Comparison of ENCODE assay signal across 19 cellular contexts in the genomic region with DNA sequence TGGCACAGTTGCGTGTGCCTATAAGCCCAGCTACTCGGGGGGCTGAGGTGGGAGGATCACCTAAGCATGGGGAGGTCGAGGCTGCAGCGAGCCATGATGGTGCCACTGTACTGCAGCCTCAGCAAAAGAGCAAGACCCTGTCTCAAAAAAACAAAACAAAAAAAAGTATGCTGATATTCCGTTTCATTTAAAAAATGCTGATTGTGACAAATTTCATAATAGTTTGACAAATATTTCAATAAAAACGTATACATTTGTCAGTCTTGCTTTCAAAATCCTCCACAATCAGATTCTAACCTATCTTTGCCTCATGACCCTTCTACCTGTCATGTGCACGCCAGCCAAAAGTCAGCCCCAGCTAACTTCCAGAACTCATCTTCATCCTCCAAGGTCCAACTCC. TPM values are rescaled to one million over a fixed set of nuclear protein-coding genes. Genes with fewer than 3 reads are reported as not detected.
DNase-seq lines count a peak whose midpoint lies in the region; ATAC-seq, FAIRE-seq and TF ChIP-seq lines count a peak whose summit lies in the region.
"Had no signal": no experiment of that assay in that cellular context is flagged by ENCODE, and none has a peak within 500 bp of the region (broad histone marks: within the 10 kb centered on the region; RNA-seq: fewer than 3 reads in every experiment).

No MANE protein-coding gene starts in this region.

- H3K27ac ChIP-seq in A549, result no peak overlapping the region
- no peak overlapping the region for H3K27ac ChIP-seq in H9 (ENCODE audit: insufficient read length, low read depth, low read length)
- no peak overlapping the region for H3K27ac ChIP-seq in K562 (ENCODE audit: extremely low read depth, low read depth, low read length)
- no peak overlapping the region for H3K27ac ChIP-seq in adrenal gland

- in situ Hi-C loops in K562 (cut with MboI), result no loop called here

- H2BK120ac ChIP-seq in H9 (ENCODE audit: low read depth, low read length, poor library complexity, severe bottlenecking), result no peak overlapping the region

- TF ChIP-seq EP300 in A549 (IDR thresholded peaks at IDR 0.05) (no peak), K562 (IDR thresholded peaks at IDR 0.05; ENCODE audit: low read length) (no peak)

- peaks cover 17 to 30% (median 18%) of the 10 kb centered on the region in 3 experiments; a peak in 6 of 7 replicates for H3K36me3 Mint-ChIP-seq in H9 (ENCODE audit: insufficient read depth in 1 of 3, low read depth in 3 of 3)
- no peaks in the 10 kb centered on the region for H3K36me3 Mint-ChIP-seq in HFFc6 (ENCODE audit: low read depth)
- H3K36me3 Mint-ChIP-seq: CD4-positive, alpha-beta memory T cell had no signal

- H3K9me1 ChIP-seq in K562 (ENCODE audit: control insufficient read depth, insufficient read depth, low read length), result no peaks in the 10 kb centered on the region

- TF ChIP-seq RAD21 in A549 (conservative IDR thresholded peaks at IDR 0.05 in 1 of 2, IDR thresholded peaks at IDR 0.05 in 1 of 2) (no peak), K562 (CRISPR knock-in tag; conservative IDR thresholded peaks at IDR 0.05 in 1 of 2, IDR thresholded peaks at IDR 0.05 in 1 of 2) (no peak)

- H3K23ac ChIP-seq in H9 (ENCODE audit: insufficient read length, low read depth, low read length), result no peak overlapping the region

- peaks cover 47 to 58% of the 10 kb centered on the region in 2 experiments for H3K4me1 Mint-ChIP-seq in H9
- H3K4me1 Mint-ChIP-seq in HFFc6 (ENCODE audit: low read depth), result no peaks in the 10 kb centered on the region

- H3T11ph ChIP-seq in H9 (ENCODE audit: low read length), result no peak overlapping the region

- no peak overlapping the region for H3K4ac ChIP-seq in H9 (ENCODE audit: low read depth, low read length)

- peak overlapping the region in 2 of 3 experiments; percentile 74 to 82; a peak in 4 of 7 replicates for H3K27ac Mint-ChIP-seq in H9
- H3K27ac Mint-ChIP-seq in HFFc6, result no peak overlapping the region
- H3K27ac Mint-ChIP-seq: CD4-positive, alpha-beta memory T cell had no signal

- no peak overlapping the region for H3K18ac ChIP-seq in H9 (ENCODE audit: insufficient read length, low read depth, low read length)

- DNase-seq in A549 (ENCODE audit: low read depth in 1 of 2, low spot score in 1 of 2), result no peak
- no peak for DNase-seq in H9
- DNase-seq in K562 (ENCODE audit: extremely low read depth in 1 of 4, low spot score in 3 of 4), result no peak
- DNase-seq in activated gamma-delta T cell treated with Interleukin-2 at 50 U/mL for 16 hours, result no peak
- no peak for DNase-seq in adrenal gland
- DNase-seq in HFFc6, result no peak
- DNase-seq: 8988T; C1 segment of cervical spinal cord; Calu3; CD4-positive, alpha-beta memory T cell; COR-L47; DMS53; DMS79 treated with DMSO at 0.1 percent for 48 hours; GF-D8; GOT3; H7 had no signal

- H3K4me3 Mint-ChIP-seq in H9, result no peak overlapping the region; a peak in 1 of 5 replicates
- no peak overlapping the region for H3K4me3 Mint-ChIP-seq in HFFc6
- H3K4me3 Mint-ChIP-seq: CD4-positive, alpha-beta memory T cell had no signal

- H4K20me1 ChIP-seq in H9 (ENCODE audit: control insufficient read depth, insufficient read depth, insufficient read length) (no peaks in the 10 kb centered on the region), K562 (replicated peaks; ENCODE audit: control insufficient read depth, insufficient read depth, low read length) (no peaks in the 10 kb centered on the region)

- TF ChIP-seq POLR2A in A549 (IDR thresholded peaks at IDR 0.05; ENCODE audit: low read length) (no peak), K562 (conservative IDR thresholded peaks at IDR 0.05) (no peak), adrenal gland (IDR thresholded peaks at IDR 0.05) (no peak)

- intact Hi-C loops in K562 (cut with micrococcal nuclease), result no loop called here
- intact Hi-C loops in adrenal gland (cut with DNase I), result no loop called here

- 66% methylated on average over 7 of the region's 7 CpGs for WGBS in A549 (ENCODE audit: missing lambda C conversion rate)
- WGBS in H9 (ENCODE audit: extremely low coverage, insufficient read length, low lambda C conversion rate), result no CpG with 5 or more reads among the region's 7 CpGs
- WGBS in K562 (ENCODE audit: insufficient coverage, low coverage, missing lambda C conversion rate), result 27% methylated on average over 7 of the region's 7 CpGs
- WGBS in adrenal gland, 4 donors, result 82 to 89% (median 86%) methylated on average over 7 of the region's 7 CpGs

- H3K14ac ChIP-seq in H9 (ENCODE audit: insufficient read depth, low read length), result no peak overlapping the region

- no peak overlapping the region for H2BK5ac ChIP-seq in H9 (ENCODE audit: insufficient read length, low read length)

- no TSS peak for BruUV-seq in K562 (replicated peaks; lab: Mats Ljungman, UMichigan)

- no peak overlapping the region for H3K4me2 ChIP-seq in A549
- no peak overlapping the region for H3K4me2 ChIP-seq in H9 (ENCODE audit: insufficient read depth, insufficient read length, low read length)
- no peak overlapping the region for H3K4me2 ChIP-seq in K562 (ENCODE audit: insufficient read depth, low read length)

- H3K9ac ChIP-seq in H9 (ENCODE audit: extremely low read depth, insufficient read length, low read length), result no peak overlapping the region
- H3K9ac ChIP-seq in K562 (ENCODE audit: insufficient read depth in 1 of 2, low read depth in 2 of 2, low read length in 2 of 2), result no peak overlapping the region

- ATAC-seq in A549, result no peak
- ATAC-seq in K562, result no peak
- ATAC-seq: HCT116 had no signal

- FAIRE-seq in A549 (lab: Jason Lieb, UNC) (no peak), K562 (lab: Jason Lieb, UNC) (no peak)
- FAIRE-seq: GM12891, GM18507 had no signal

- no peak overlapping the region for H2BK12ac ChIP-seq in H9 (ENCODE audit: insufficient read length, low read depth, low read length)

- H3K27me3 Mint-ChIP-seq in H9 (ENCODE audit: low read depth) (no peaks in the 10 kb centered on the region), HFFc6 (ENCODE audit: insufficient read depth) (peaks cover 8% of the 10 kb centered on the region)

- H2BK15ac ChIP-seq in H9 (ENCODE audit: low read depth, low read length), result no peak overlapping the region

- H2BK20ac ChIP-seq in H9 (ENCODE audit: low read depth, low read length, poor library complexity, severe bottlenecking), result peak overlapping the region; percentile 90

- H3K4me1 ChIP-seq in A549 (no peaks in the 10 kb centered on the region), H9 (ENCODE audit: insufficient read depth, low read length) (peaks cover 10% of the 10 kb centered on the region), K562 (replicated peaks in 1 of 2; ENCODE audit: control insufficient read depth in 2 of 2, insufficient read depth in 2 of 2, low read length in 2 of 2) (no peaks in the 10 kb centered on the region), adrenal gland (replicated peaks in 1 of 2) (no peaks in the 10 kb centered on the region)

- POLR2A ChIA-PET in A549 (lab: Yijun Ruan, JAX) (no interaction called here), K562 (lab: Yijun Ruan, JAX) (interaction anchor here (0.6 to 1.2 kb wide), 2 partner anchors 9 to 319 kb away, joined by 3 to 6 read pairs; no protein-coding TSS in a partner anchor)

- peaks cover 6% of the 10 kb centered on the region for H3K79me1 ChIP-seq in H9 (ENCODE audit: insufficient read depth, low read depth, low read length, poor library complexity, severe bottlenecking)

- no peaks in the 10 kb centered on the region for H3K9me3 ChIP-seq in A549
- H3K9me3 ChIP-seq in H9 (ENCODE audit: control insufficient read depth, low read depth, low read length), result no peaks in the 10 kb centered on the region
- H3K9me3 ChIP-seq in K562 (replicated peaks; ENCODE audit: control insufficient read depth, insufficient read depth, low read depth, low read length), result no peaks in the 10 kb centered on the region
- no peaks in the 10 kb centered on the region for H3K9me3 ChIP-seq in adrenal gland (replicated peaks in 1 of 3)

- no peak overlapping the region for H4K91ac ChIP-seq in H9 (ENCODE audit: insufficient read length, low read depth, low read length)

- CTCF ChIA-PET in A549 (lab: Yijun Ruan, JAX), result interaction anchor here (0.6 to 1.4 kb wide), 2 partner anchors 8 to 24 kb away, joined by 3 to 5 read pairs; no protein-coding TSS in a partner anchor
- CTCF ChIA-PET in K562 (lab: Yijun Ruan, JAX; ENCODE audit: low intra/inter-chr PET ratio), result no interaction called here

- H3K23me2 ChIP-seq in H9 (ENCODE audit: insufficient read length, low read depth, low read length, poor library complexity, severe bottlenecking), result no peaks in the 10 kb centered on the region

- no peak overlapping the region for H4K8ac ChIP-seq in H9 (replicated peaks; ENCODE audit: insufficient read length, low read depth, low read length)

- no peak overlapping the region for H4K5ac ChIP-seq in H9 (ENCODE audit: insufficient read length, low read depth, low read length)

- H3K56ac ChIP-seq in H9 (ENCODE audit: insufficient read length, low read depth, low read length), result no peak overlapping the region

- H3K79me2 ChIP-seq in H9 (ENCODE audit: insufficient read depth, low read length) (peaks cover 40% of the 10 kb centered on the region), K562 (ENCODE audit: control insufficient read depth, insufficient read depth, low read length) (no peaks in the 10 kb centered on the region; the same call in 2 of the 3 replicates)

- H3K27me3 ChIP-seq in H9 (ENCODE audit: insufficient read depth, low read length) (no peaks in the 10 kb centered on the region), K562 (ENCODE audit: control insufficient read depth in 2 of 2, insufficient read depth in 2 of 2, low read length in 2 of 2) (no peaks in the 10 kb centered on the region), adrenal gland (no peaks in the 10 kb centered on the region)

- H2AFZ ChIP-seq in H9 (ENCODE audit: low read length) (no peak overlapping the region), K562 (ENCODE audit: low read depth, low read length) (no peak overlapping the region)

- H3K36me3 ChIP-seq in K562 (ENCODE audit: control insufficient read depth, insufficient read depth, low read length) (no peaks in the 10 kb centered on the region), adrenal gland (replicated peaks in 1 of 2) (no peaks in the 10 kb centered on the region)

- H3K4me3 ChIP-seq in A549 (no peak overlapping the region), K562 (no peak overlapping the region), adrenal gland (no peak overlapping the region)

- H3K9me3 Mint-ChIP-seq in H9 (no peaks in the 10 kb centered on the region), HFFc6 (no peaks in the 10 kb centered on the region)
- H3K9me3 Mint-ChIP-seq: CD4-positive, alpha-beta memory T cell had no signal

- H2AK5ac ChIP-seq in H9 (ENCODE audit: insufficient read length, low read length), result no peak overlapping the region

- TF ChIP-seq CTCF in A549 (IDR thresholded peaks at IDR 0.05), result no peak
- TF ChIP-seq CTCF in H9 (conservative IDR thresholded peaks at IDR 0.05), result no peak
- no peak for TF ChIP-seq CTCF in K562 (IDR thresholded peaks at IDR 0.05 in 2 of 3, conservative IDR thresholded peaks at IDR 0.05 in 1 of 3; ENCODE audit: insufficient read depth in 2 of 3, low read depth in 1 of 3, low read length in 3 of 3)
- no peak for TF ChIP-seq CTCF in adrenal gland (IDR thresholded peaks at IDR 0.05)
- TF ChIP-seq CTCF in HFFc6 (IDR thresholded peaks at IDR 0.05), result no peak

RNA-seq across cellular contexts. Expression of gene USP44, which starts 9.8 kb away (rescaled TPM):
- polyA plus RNA-seq in A549 (2011; rRNA removed) (3.1 and 3.8 TPM in 2 replicates), A549 (2017; fragmentation: RNase III; extraction: RNeasy Plus Mini Kit Qiagen cat#74134 plus additional on column Dnase treatment) (0.50 to 0.66 TPM (median 0.59 TPM) in 3 replicates), K562 (2011; rRNA removed) (3.1 and 4.2 TPM in 2 replicates), K562 (2014; fragmentation: Illumina TruSeq; extraction: Trizol) (2.8 and 2.9 TPM in 2 replicates), K562 (2014; fragmentation: Nextera tagmentation; extraction: Ambion mirVana) (1 to 10 TPM; 2.1 to 2.4 TPM), K562 (2014; rRNA removed) (2.3 and 2.9 TPM in 2 replicates), adrenal gland (1 to 10 TPM in 2 of 3 donors, under 1 TPM in 1; 0.88 to 1.6 (median 1.1) TPM)
- 0.12 and 0.17 TPM in 2 replicates for polyA plus RNA-seq in A549 (2012; cell fraction: cytosol; rRNA removed)
- polyA plus RNA-seq in A549 (2012; cell fraction: nucleus; rRNA removed), result 0.02 and 0.31 TPM in 2 replicates
- polyA minus RNA-seq in A549 (2011; rRNA and poly(A)+ RNA removed), result 3.4 and 3.8 TPM in 2 replicates
- total RNA-seq in H9 (2021) (181 and 185 TPM in 2 replicates), K562 (2014; rRNA removed) (2.8 and 5.7 TPM in 2 replicates), K562 (2014; rRNA removed; fragmentation: Illumina TruSeq; extraction: Trizol) (3.4 and 4.0 TPM in 2 replicates), K562 (2015; rRNA removed; fragmentation: Illumina TruSeq; extraction: Trizol) (2.1 and 3.3 TPM in 2 replicates), K562 (2021) (2.1 and 3.0 TPM in 2 replicates), adrenal gland (1 to 10 TPM in 6 of 8 donors, under 1 TPM in 2; 0.69 to 3.0 (median 1.4) TPM)
- total RNA-seq in K562 (2011; cell fraction: chromatin; rRNA removed; ENCODE audit: low replicate concordance), result 4.8 and 8.7 TPM in 2 replicates
- 1.4 and 1.7 TPM in 2 replicates for total RNA-seq in K562 (2011; cell fraction: nucleolus; rRNA removed)
- 4.2 and 8.9 TPM in 2 replicates for total RNA-seq in K562 (2011; cell fraction: nucleoplasm; rRNA removed)
- 0.91 and 1.9 TPM in 2 replicates for polyA plus RNA-seq in K562 (2011; cell fraction: cytosol; rRNA removed)
- 3.0 and 3.1 TPM in 2 replicates for polyA plus RNA-seq in K562 (2011; cell fraction: nucleus; rRNA removed)
- 1.7 and 2.8 TPM in 2 replicates for polyA plus RNA-seq in K562 (2012)
- polyA minus RNA-seq in K562 (2011; rRNA and poly(A)+ RNA removed), result 14.8 and 19.0 TPM in 2 replicates
- 1.4 and 1.7 TPM in 2 replicates for polyA minus RNA-seq in K562 (2011; cell fraction: cytosol; rRNA and poly(A)+ RNA removed)
- polyA minus RNA-seq in K562 (2011; cell fraction: nucleus; rRNA and poly(A)+ RNA removed), result 2.2 and 2.6 TPM in 2 replicates
- not detected for total RNA-seq in HFFc6 (2021; fragmentation: NEBNext Ultra II Directional; extraction: Animal tissue kit (Norgen Biotek cat#: 25700))

Comparison
In these comparisons a context has a peak if more than half of its experiments do, and no peak if none do; other contexts are left out.
1. RNA of gene USP44, which starts 9.8 kb away (total RNA-seq): 181 to 185 TPM in H9; 1.4 to 8.9 TPM in K562, 0.69 to 3.0 TPM in adrenal gland and not detected in HFFc6; every median in the first group is over 10 times any median in the second.
2. Of the 35 proteins assayed by ChIP-seq in both K562 and A549: peak only in K562: none; only in A549: none; in both: MAFK; in neither: 34.